ENCODE assay signal across 1 cellular context in the genomic region with DNA sequence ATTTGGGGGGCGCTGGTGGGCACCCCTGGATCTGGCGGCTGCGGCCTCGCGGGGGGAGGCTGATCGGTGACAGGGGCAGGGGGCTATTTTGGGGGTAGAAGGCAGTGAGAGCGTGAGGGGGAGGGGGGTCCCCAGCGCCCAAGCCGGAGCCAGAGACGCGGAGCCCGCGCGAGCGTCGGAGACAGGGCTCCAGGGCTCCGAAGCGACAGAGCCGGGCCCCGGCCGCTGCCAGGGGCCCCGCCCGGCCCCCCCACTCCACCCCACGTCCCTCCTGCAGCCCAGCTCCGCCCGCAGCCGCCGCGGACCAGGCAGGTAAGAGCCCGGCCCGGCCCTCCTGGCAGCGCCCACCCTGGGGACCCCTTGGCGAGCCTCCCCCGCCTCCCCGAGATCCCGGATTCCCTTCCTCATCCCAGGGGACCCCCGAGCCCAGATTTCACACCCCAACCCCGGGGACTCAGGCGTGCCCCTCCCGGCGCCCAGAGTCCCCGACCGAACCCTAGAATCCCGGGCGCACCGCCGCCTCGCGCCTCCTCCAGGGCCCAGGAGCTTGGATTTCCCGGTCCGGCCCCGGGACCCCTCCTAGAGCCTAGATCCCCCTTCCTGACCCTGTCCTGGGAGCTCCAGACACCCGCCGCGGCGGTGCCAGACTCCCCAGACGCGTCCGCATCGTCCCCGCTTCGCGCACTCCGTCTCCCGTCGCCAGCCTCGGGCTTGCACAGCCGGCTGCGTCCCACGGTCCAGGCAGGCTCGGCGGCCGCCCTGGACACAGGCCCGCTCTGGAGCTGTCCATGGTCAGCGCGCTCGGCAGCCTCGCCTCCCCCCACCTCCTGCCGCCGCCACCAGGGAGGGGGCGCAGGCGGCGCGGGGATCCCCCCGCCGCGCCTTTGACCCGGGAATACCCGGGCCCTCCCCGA.
A peak's percentile ranks its signal among the peaks of the same experiment; 100 is the strongest.
TF ChIP-seq lines count a peak whose summit lies in the region.

A gene (plus strand): TSS at position 134 of the 914 bp plus-strand sequence. CDS start 8,330 bp downstream, outside the sequence.

TF ChIP-seq in IMR-90, 13 proteins besides CTCF, POLR2A, EP300 and RAD21 (continued from another document):
- peak; percentile 76; the same call in 1 of the 2 replicates for TF ChIP-seq MAZ (IDR thresholded peaks at IDR 0.05; ENCODE audit: borderline replicate concordance, low read depth, low read length)
- no peak for TF ChIP-seq FOS (IDR thresholded peaks at IDR 0.05; ENCODE audit: low read depth, low read length)
- peak; percentile 83 for TF ChIP-seq RCOR1 (IDR thresholded peaks at IDR 0.05; ENCODE audit: insufficient replicate concordance, low read length)
- TF ChIP-seq, protein P1, sequence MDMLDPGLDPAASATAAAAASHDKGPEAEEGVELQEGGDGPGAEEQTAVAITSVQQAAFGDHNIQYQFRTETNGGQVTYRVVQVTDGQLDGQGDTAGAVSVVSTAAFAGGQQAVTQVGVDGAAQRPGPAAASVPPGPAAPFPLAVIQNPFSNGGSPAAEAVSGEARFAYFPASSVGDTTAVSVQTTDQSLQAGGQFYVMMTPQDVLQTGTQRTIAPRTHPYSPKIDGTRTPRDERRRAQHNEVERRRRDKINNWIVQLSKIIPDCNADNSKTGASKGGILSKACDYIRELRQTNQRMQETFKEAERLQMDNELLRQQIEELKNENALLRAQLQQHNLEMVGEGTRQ (IDR thresholded peaks at IDR 0.05; ENCODE audit: low read depth, low read length), result no peak
- TF ChIP-seq CEBPB (IDR thresholded peaks at IDR 0.05; ENCODE audit: low read depth, low read length), result no peak
- TF ChIP-seq SMC3 (IDR thresholded peaks at IDR 0.05; ENCODE audit: low read depth, low read length), result no peak
- TF ChIP-seq NFE2L2 (IDR thresholded peaks at IDR 0.05; ENCODE audit: low read depth, low read length), result no peak
- no peak for TF ChIP-seq BHLHE40 (IDR thresholded peaks at IDR 0.05; ENCODE audit: low read depth, low read length)
- TF ChIP-seq, protein P2, sequence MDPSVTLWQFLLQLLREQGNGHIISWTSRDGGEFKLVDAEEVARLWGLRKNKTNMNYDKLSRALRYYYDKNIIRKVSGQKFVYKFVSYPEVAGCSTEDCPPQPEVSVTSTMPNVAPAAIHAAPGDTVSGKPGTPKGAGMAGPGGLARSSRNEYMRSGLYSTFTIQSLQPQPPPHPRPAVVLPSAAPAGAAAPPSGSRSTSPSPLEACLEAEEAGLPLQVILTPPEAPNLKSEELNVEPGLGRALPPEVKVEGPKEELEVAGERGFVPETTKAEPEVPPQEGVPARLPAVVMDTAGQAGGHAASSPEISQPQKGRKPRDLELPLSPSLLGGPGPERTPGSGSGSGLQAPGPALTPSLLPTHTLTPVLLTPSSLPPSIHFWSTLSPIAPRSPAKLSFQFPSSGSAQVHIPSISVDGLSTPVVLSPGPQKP (IDR thresholded peaks at IDR 0.05; ENCODE audit: borderline replicate concordance, low read depth, low read length), result no peak
